Comparison of ENCODE assay signal across 27 cellular contexts in genomic region chr17:41131979-41132378, GRCh38. TPM values are rescaled to one million over a fixed set of nuclear protein-coding genes. Genes with fewer than 3 reads are reported as not detected.
DNase-seq lines count a peak whose midpoint lies in the region; ATAC-seq and TF ChIP-seq lines count a peak whose summit lies in the region.
"Had no signal": no experiment of that assay in that cellular context is flagged by ENCODE, and none has a peak within 500 bp of the region (broad histone marks: within the 10 kb centered on the region; RNA-seq: fewer than 3 reads in every experiment).

No MANE protein-coding gene starts in this region.

- ATAC-seq in HCT116: peak; percentile 91
- ATAC-seq in activated B cell treated with CpG ODN at 0.5 μM for 24 hours (ENCODE audit: low read depth): peak; percentile 71
- ATAC-seq: gastroesophageal sphincter, sciatic nerve had no signal

- H3K9ac ChIP-seq in HCT116 (ENCODE audit: low read length): peak overlapping the region; percentile 41

- TF ChIP-seq CTCF in HCT116 (IDR thresholded peaks at IDR 0.05 in 2 of 3, conservative IDR thresholded peaks at IDR 0.05 in 1 of 3; ENCODE audit: borderline replicate concordance in 1 of 3, insufficient read depth in 1 of 3, low read depth in 2 of 3, low read length in 2 of 3) (no peak), activated B cell treated with CpG ODN at 0.5 μM for 24 hours (IDR thresholded peaks at IDR 0.05) (no peak)

- H3K9me3 ChIP-seq in HCT116 (ENCODE audit: control insufficient read depth in 1 of 2, insufficient read depth in 1 of 2, low read depth in 1 of 2, low read length in 2 of 2) (peaks cover 0 to 4% of the 10 kb centered on the region in 2 experiments; a peak in 1 of 4 replicates), SJCRH30 (replicated peaks) (no peaks in the 10 kb centered on the region; the same call in 1 of the 2 replicates)
- H3K9me3 ChIP-seq: gastroesophageal sphincter, neutrophil, Peyer's patch, upper lobe of left lung had no signal

- DNase-seq in Caki2 (ENCODE audit: low read depth) (peak; percentile 16), HCT116 (ENCODE audit: low read depth, low spot score) (peak; percentile 77), activated B cell treated with CpG ODN at 0.5 μM for 24 hours (no peak), kidney tubule cell (ENCODE audit: low spot score) (peak; percentile 93), SJCRH30 (no peak), NCI-H2196 (lab: John Stamatoyannopoulos, UW; ENCODE audit: unreplicated experiment) (no peak), NCI-H774 (lab: John Stamatoyannopoulos, UW) (no peak), Kasumi-1 (lab: John Stamatoyannopoulos, UW) (no peak)
- DNase-seq: activated CD4-positive, CD25-positive, alpha-beta regulatory T cell treated with anti-CD3 and anti-CD28 coated beads, Interleukin-2, amount 50 U/mL, for 72 hours; activated CD8-positive, alpha-beta memory T cell treated with anti-CD3 and anti-CD28 coated beads, Interleukin-2, amount 50 U/mL, for 48 hours; DMS79; effector memory CD4-positive, alpha-beta T cell; MG63; NCI-H187; NCI-H524 treated with DMSO at 0.1 percent for 48 hours; Peyer's patch; stimulated activated CD4-positive, alpha-beta T cell treated with anti-CD3 and anti-CD28 coated beads, Interleukin-4, amount 100 ng/mL, for 1 hour; T-helper 2 cell; upper lobe of left lung had no signal

- in situ Hi-C loops in Caki2 (cut with HindIII; ENCODE audit: low pct_unique_long_range_greater_than_20kb, low sequenced_read_pairs): no loop called here

- H3K4me2 ChIP-seq in HCT116 (ENCODE audit: low read length): peak overlapping the region; percentile 39

- no peaks in the 10 kb centered on the region for H3K27me3 ChIP-seq in HCT116 (ENCODE audit: insufficient read depth, low read length)
- H3K27me3 ChIP-seq in SJCRH30: no peaks in the 10 kb centered on the region
- H3K27me3 ChIP-seq: gastroesophageal sphincter, MG63, neutrophil, Peyer's patch, upper lobe of left lung had no signal

- H2AFZ ChIP-seq in HCT116 (ENCODE audit: low read depth, low read length, poor library complexity, severe bottlenecking): no peak overlapping the region

- H3K36me3 ChIP-seq in HCT116 (ENCODE audit: control insufficient read depth in 1 of 2, insufficient read depth in 2 of 2, low read length in 2 of 2) (peaks cover 0 to 17% of the 10 kb centered on the region in 2 experiments; a peak in 2 of 4 replicates), SJCRH30 (no peaks in the 10 kb centered on the region)
- H3K36me3 ChIP-seq: gastroesophageal sphincter, MG63, neutrophil, Peyer's patch, upper lobe of left lung had no signal

- POLR2A ChIA-PET in HCT116 (lab: Charles Lee) (no interaction called here), activated B cell treated with CpG ODN at 0.5 μM for 24 hours (lab: Charles Lee) (no interaction called here)

- H3K4me1 ChIP-seq in HCT116 (ENCODE audit: control insufficient read depth in 1 of 2, insufficient read depth in 2 of 2, low read length in 2 of 2): peaks cover 3 to 31% of the 10 kb centered on the region in 2 experiments; a peak in 2 of 4 replicates
- no peaks in the 10 kb centered on the region for H3K4me1 ChIP-seq in SJCRH30
- H3K4me1 ChIP-seq: gastroesophageal sphincter, Peyer's patch, upper lobe of left lung had no signal

- RAD21 ChIA-PET in HCT116 (lab: Charles Lee; ENCODE audit: low non-redundant PET in 1 of 2, low total read pairs in 2 of 2, uncharacterized antibody in 2 of 2, unreplicated experiment in 2 of 2): no interaction called here

- H3K4me1 Mint-ChIP-seq in activated B cell treated with CpG ODN at 0.5 μM for 24 hours: peaks cover 12% of the 10 kb centered on the region
- H3K4me1 Mint-ChIP-seq: mesothelial cell of epicardium had no signal

- H3K9me3 Mint-ChIP-seq in activated B cell treated with CpG ODN at 0.5 μM for 24 hours: peaks cover 2% of the 10 kb centered on the region

- no peaks in the 10 kb centered on the region for H3K9me2 ChIP-seq in HCT116 (ENCODE audit: insufficient read depth)

- H3K27me3 Mint-ChIP-seq in activated B cell treated with CpG ODN at 0.5 μM for 24 hours: no peaks in the 10 kb centered on the region
- H3K27me3 Mint-ChIP-seq: activated naive CD4-positive, alpha-beta T cell treated with anti-CD3 and anti-CD28 coated beads, Interleukin-2, amount 50 U/mL, for 24 hours had no signal

- H3K27ac Mint-ChIP-seq in activated B cell treated with CpG ODN at 0.5 μM for 24 hours: no peak overlapping the region
- H3K27ac Mint-ChIP-seq: activated naive CD4-positive, alpha-beta T cell treated with anti-CD3 and anti-CD28 coated beads, Interleukin-2, amount 50 U/mL, for 24 hours; mesothelial cell of epicardium had no signal

- H3K4me3 Mint-ChIP-seq in activated B cell treated with CpG ODN at 0.5 μM for 24 hours: no peak overlapping the region
- H3K4me3 Mint-ChIP-seq: activated naive CD4-positive, alpha-beta T cell treated with anti-CD3 and anti-CD28 coated beads, Interleukin-2, amount 50 U/mL, for 24 hours; mesothelial cell of epicardium had no signal

- peak; percentile 29; the same call in 1 of the 2 replicates for TF ChIP-seq RAD21 in HCT116 (IDR thresholded peaks at IDR 0.05; ENCODE audit: low read depth)

- CTCF ChIA-PET in HCT116 (lab: Charles Lee) (interaction anchor here (1.5 kb wide), 1 partner anchor 222 kb away, joined by 3 read pairs; no protein-coding TSS in a partner anchor), activated B cell treated with CpG ODN at 0.5 μM for 24 hours (lab: Charles Lee) (no interaction called here)

- TF ChIP-seq POLR2A in HCT116 (IDR thresholded peaks at IDR 0.05; ENCODE audit: borderline replicate concordance, extremely low read depth, insufficient read depth, insufficient read length): no peak

- intact Hi-C loops in HCT116 (cut with micrococcal nuclease): no loop called here
- intact Hi-C loops in activated B cell treated with CpG ODN at 0.5 μM for 24 hours (cut with micrococcal nuclease): loop anchor here (5.0 kb wide), 1 partner anchor 45 kb away; the partner anchor contains the start of gene KRTAP4-2

- H3K36me3 Mint-ChIP-seq in activated B cell treated with CpG ODN at 0.5 μM for 24 hours (ENCODE audit: low read depth): no peaks in the 10 kb centered on the region
- H3K36me3 Mint-ChIP-seq: activated naive CD4-positive, alpha-beta T cell treated with anti-CD3 and anti-CD28 coated beads, Interleukin-2, amount 50 U/mL, for 24 hours had no signal

- BruUV-seq in HCT116 (replicated peaks; lab: Mats Ljungman, UMichigan): no TSS peak

- H3K4me3 ChIP-seq in HCT116 (replicated peaks in 1 of 2; ENCODE audit: low read depth in 1 of 2, low read length in 2 of 2) (no peak overlapping the region), SJCRH30 (no peak overlapping the region)
- H3K4me3 ChIP-seq: gastroesophageal sphincter, MG63, Peyer's patch, upper lobe of left lung had no signal

- H3K79me2 ChIP-seq in HCT116 (ENCODE audit: insufficient read depth, low read length): no peaks in the 10 kb centered on the region

- no peaks in the 10 kb centered on the region for H4K20me1 ChIP-seq in HCT116 (ENCODE audit: insufficient read depth)

- H3K27ac ChIP-seq in HCT116 (ENCODE audit: low read depth, low read length) (peak overlapping the region; percentile 73; the same call in 1 of the 2 replicates), SJCRH30 (no peak overlapping the region)
- H3K27ac ChIP-seq: gastroesophageal sphincter, HL-60, neutrophil, Peyer's patch, upper lobe of left lung had no signal

RNA-seq across cellular contexts. Expression of gene KRTAP4-12, which starts 8.0 kb away (rescaled TPM):
- not detected in 2 replicates for total RNA-seq in Caki2 (2014; rRNA removed; shearing (Covaris generic); ENCODE audit: low replicate concordance)
- total RNA-seq in HCT116 (2021; ENCODE audit: unreplicated experiment) (not detected), activated B cell treated with CpG ODN at 0.5 μM for 24 hours (not detected in 2 replicates)
- polyA plus RNA-seq in HCT116 (2012): 1.7 and 2.5 TPM in 2 replicates
- 0.22 TPM in 1 of 2 replicates, not detected in the other for total RNA-seq in SJCRH30 (2014; rRNA removed; shearing (Covaris generic))
- total RNA-seq: cardiac septum, gastroesophageal sphincter, mesothelial cell of epicardium, Peyer's patch, sciatic nerve, upper lobe of left lung had no signal

RNA-seq across cellular contexts. Expression of gene KRTAP4-6, which starts 8.4 kb away (rescaled TPM):
- not detected in 2 replicates for total RNA-seq in Caki2 (2014; rRNA removed; shearing (Covaris generic); ENCODE audit: low replicate concordance)
- not detected for total RNA-seq in HCT116 (2021; ENCODE audit: unreplicated experiment)
- polyA plus RNA-seq in HCT116 (2012): 0.29 and 0.90 TPM in 2 replicates
- not detected in 2 replicates for total RNA-seq in activated B cell treated with CpG ODN at 0.5 μM for 24 hours
- total RNA-seq in SJCRH30 (2014; rRNA removed; shearing (Covaris generic)): not detected in 2 replicates
- total RNA-seq: cardiac septum, gastroesophageal sphincter, mesothelial cell of epicardium, Peyer's patch, sciatic nerve, upper lobe of left lung had no signal
- polyA plus RNA-seq: BJ had no signal

RNA-seq across cellular contexts. Expression of gene KRTAP4-11, which starts 13.8 kb away (rescaled TPM):
- total RNA-seq in Caki2 (2014; rRNA removed; shearing (Covaris generic); ENCODE audit: low replicate concordance): not detected in 2 replicates
- not detected for total RNA-seq in HCT116 (2021; ENCODE audit: unreplicated experiment)
- polyA plus RNA-seq in HCT116 (2012): 0.14 and 0.20 TPM in 2 replicates
- total RNA-seq in activated B cell treated with CpG ODN at 0.5 μM for 24 hours: not detected in 2 replicates
- total RNA-seq in SJCRH30 (2014; rRNA removed; shearing (Covaris generic)): not detected in 2 replicates
- total RNA-seq: cardiac septum, gastroesophageal sphincter, mesothelial cell of epicardium, Peyer's patch, sciatic nerve, upper lobe of left lung had no signal
- polyA plus RNA-seq: BJ had no signal

RNA-seq across cellular contexts. Expression of gene KRTAP4-5, which starts 17.6 kb away (rescaled TPM):
- not detected in 2 replicates for total RNA-seq in Caki2 (2014; rRNA removed; shearing (Covaris generic); ENCODE audit: low replicate concordance)
- not detected for total RNA-seq in HCT116 (2021; ENCODE audit: unreplicated experiment)
- not detected in 2 replicates for polyA plus RNA-seq in HCT116 (2012)
- total RNA-seq in activated B cell treated with CpG ODN at 0.5 μM for 24 hours: not detected in 2 replicates
- total RNA-seq in SJCRH30 (2014; rRNA removed; shearing (Covaris generic)): not detected in 2 replicates
- total RNA-seq: cardiac septum, gastroesophageal sphincter, mesothelial cell of epicardium, Peyer's patch, sciatic nerve, upper lobe of left lung had no signal
- polyA plus RNA-seq: BJ had no signal

RNA-seq across cellular contexts. Expression of gene KRTAP4-9, which starts 26.8 kb away (rescaled TPM):
- total RNA-seq in Caki2 (2014; rRNA removed; shearing (Covaris generic); ENCODE audit: low replicate concordance): not detected in 2 replicates
- total RNA-seq in HCT116 (2021; ENCODE audit: unreplicated experiment) (not detected), activated B cell treated with CpG ODN at 0.5 μM for 24 hours (not detected in 2 replicates)
- polyA plus RNA-seq in HCT116 (2012): 0.27 and 0.56 TPM in 2 replicates
- total RNA-seq in SJCRH30 (2014; rRNA removed; shearing (Covaris generic)): not detected in 2 replicates
- total RNA-seq: cardiac septum, gastroesophageal sphincter, mesothelial cell of epicardium, Peyer's patch, sciatic nerve, upper lobe of left lung had no signal
- polyA plus RNA-seq: BJ had no signal

Comparison
In these comparisons a context has a peak if more than half of its experiments do, and no peak if none do; other contexts are left out.
1. DNase-seq: peak in Caki2 (single experiment), HCT116 (single experiment) and kidney tubule cell (single experiment); none in activated B cell treated with CpG ODN at 0.5 μM for 24 hours (single experiment), SJCRH30 (0 of 2), NCI-H2196 (single experiment), NCI-H774 (single experiment) and Kasumi-1 (0 of 2).